8 cellular contexts compared by ENCODE assay signal in the genomic region with DNA sequence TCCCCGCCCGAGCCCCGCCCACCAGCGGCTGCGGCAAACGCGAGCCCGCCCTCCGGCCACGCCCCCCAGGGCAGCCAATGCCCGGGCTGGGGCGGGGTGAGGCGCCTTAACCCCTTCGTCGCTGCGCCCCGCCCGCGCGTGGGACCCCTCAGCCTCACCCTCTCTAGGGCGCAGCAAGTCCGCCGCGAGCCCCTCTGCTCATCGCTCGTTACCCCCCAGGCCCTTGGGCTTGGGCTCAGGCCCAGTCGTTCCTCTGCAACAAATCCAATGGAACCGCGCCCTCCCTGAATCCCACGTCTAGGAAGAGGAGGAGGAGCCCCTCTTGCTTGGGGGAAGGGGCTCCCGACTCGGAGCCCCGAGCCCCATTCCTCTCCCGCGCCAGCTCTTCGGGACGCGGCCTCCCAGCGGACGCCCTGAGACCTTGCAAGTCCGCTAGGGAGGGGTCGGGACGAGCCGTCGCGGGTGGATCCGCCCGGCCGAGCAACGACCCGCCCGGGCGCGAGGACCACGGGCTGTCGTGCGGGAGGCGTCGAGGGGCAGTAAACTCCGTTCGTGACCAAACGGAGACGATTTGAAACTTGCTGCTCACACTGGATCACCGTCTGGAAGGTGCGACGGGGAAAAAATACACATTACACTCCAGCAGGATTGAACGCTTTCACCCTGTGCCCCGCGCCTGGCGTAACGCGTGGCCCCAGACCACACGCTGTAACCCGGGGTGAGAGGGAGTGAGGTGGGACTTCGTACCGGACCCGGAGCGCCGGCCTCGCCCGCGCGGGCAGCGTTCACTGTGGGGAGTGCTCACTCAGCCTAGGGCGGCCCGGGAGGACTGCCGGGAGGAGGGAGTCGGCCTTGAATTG. TPM values are rescaled to one million over a fixed set of nuclear protein-coding genes. Genes with fewer than 3 reads are reported as not detected.
DNase-seq lines count a peak whose midpoint lies in the region; ATAC-seq, FAIRE-seq and TF ChIP-seq lines count a peak whose summit lies in the region.

No MANE protein-coding gene starts in this region.

- H3K27me3 Mint-ChIP-seq in activated CD4-positive, alpha-beta T cell treated with anti-CD3 and anti-CD28 coated beads for 36 hours, result peaks cover 20% of the 10 kb centered on the region

- CTCF ChIA-PET in A549 (lab: Yijun Ruan, JAX), result no interaction called here
- CTCF ChIA-PET in activated CD4-positive, alpha-beta T cell treated with anti-CD3 and anti-CD28 coated beads for 36 hours (lab: Charles Lee), result no interaction called here

- peaks cover 10% of the 10 kb centered on the region for H3K4me1 Mint-ChIP-seq in activated CD4-positive, alpha-beta T cell treated with anti-CD3 and anti-CD28 coated beads for 36 hours

- H3K36me3 Mint-ChIP-seq in activated CD4-positive, alpha-beta T cell treated with anti-CD3 and anti-CD28 coated beads for 36 hours (ENCODE audit: low read depth), result no peaks in the 10 kb centered on the region

- ATAC-seq in A549 (peak; percentile 84 to 91), GM18519 (IDR thresholded peaks at IDR 0.05; ENCODE audit: low FRiP score, unreplicated experiment) (peak; percentile 62), HG03103 (IDR thresholded peaks at IDR 0.05; ENCODE audit: low read depth, unreplicated experiment) (peak; percentile 82)
- peak; percentile 93 for ATAC-seq in activated CD4-positive, alpha-beta T cell treated with anti-CD3 and anti-CD28 coated beads for 36 hours

- H3K27ac ChIP-seq in A549, result peak overlapping the region; percentile 86 to 91

- peaks cover 15% of the 10 kb centered on the region for H3K4me1 ChIP-seq in A549

- peak overlapping the region; percentile 85 for H3K4me2 ChIP-seq in A549

- WGBS in A549 (ENCODE audit: missing lambda C conversion rate), result 8% methylated on average over 74 of the region's 88 CpGs

- POLR2A ChIA-PET in A549 (lab: Yijun Ruan, JAX), result interaction anchor here (1.0 kb wide), 1 partner anchor 14 kb away, joined by 3 read pairs; the partner anchor contains the start of genes FASTKD5 and UBOX5
- POLR2A ChIA-PET in activated CD4-positive, alpha-beta T cell treated with anti-CD3 and anti-CD28 coated beads for 36 hours (lab: Charles Lee), result no interaction called here

- H3K9me3 Mint-ChIP-seq in activated CD4-positive, alpha-beta T cell treated with anti-CD3 and anti-CD28 coated beads for 36 hours (ENCODE audit: low read depth), result no peaks in the 10 kb centered on the region

- H3K9me3 ChIP-seq in A549, result no peaks in the 10 kb centered on the region

- TF ChIP-seq RAD21 in A549 (conservative IDR thresholded peaks at IDR 0.05 in 1 of 2, IDR thresholded peaks at IDR 0.05 in 1 of 2), result no peak

- peak overlapping the region; percentile 77 for H3K4me3 Mint-ChIP-seq in activated CD4-positive, alpha-beta T cell treated with anti-CD3 and anti-CD28 coated beads for 36 hours

- no peak for TF ChIP-seq EP300 in A549 (IDR thresholded peaks at IDR 0.05)

- TF ChIP-seq POLR2A in A549 (IDR thresholded peaks at IDR 0.05; ENCODE audit: low read length), result peak; percentile 20; the same call in 1 of the 2 replicates

- TF ChIP-seq CTCF in A549 (IDR thresholded peaks at IDR 0.05), result no peak
- peak; percentile 11 for TF ChIP-seq CTCF in choroid plexus epithelial cell (conservative IDR thresholded peaks at IDR 0.05; ENCODE audit: low read depth, low read length)

- peak; percentile 78 to 92 for DNase-seq in A549 (ENCODE audit: low read depth in 1 of 2, low spot score in 1 of 2)
- DNase-seq in NCI-H345 (lab: John Stamatoyannopoulos, UW), result peak; percentile 96
- DNase-seq in activated CD4-positive, alpha-beta T cell treated with anti-CD3 and anti-CD28 coated beads for 36 hours, result peak; percentile 94
- peak; percentile 79 for DNase-seq in choroid plexus epithelial cell (ENCODE audit: low read depth)
- peak; percentile 85 for DNase-seq in kidney tubule cell (ENCODE audit: low spot score)
- DNase-seq in stimulated activated CD4-positive, alpha-beta T cell treated with anti-CD3 and anti-CD28 coated beads, Interleukin-1b, Interleukin-23, amount 100 ng/mL, for 1 hour (ENCODE audit: low read depth in 2 of 2), result peak; percentile 82 to 90

- peak overlapping the region; percentile 55 for H3K27ac Mint-ChIP-seq in activated CD4-positive, alpha-beta T cell treated with anti-CD3 and anti-CD28 coated beads for 36 hours

- peak overlapping the region; percentile 91 for H3K4me3 ChIP-seq in A549
- H3K4me3 ChIP-seq in choroid plexus epithelial cell (ENCODE audit: low read depth, low read length), result peak overlapping the region; percentile 82

- intact Hi-C loops in activated CD4-positive, alpha-beta T cell treated with anti-CD3 and anti-CD28 coated beads for 36 hours (cut with DNase I, micrococcal nuclease), result loop anchor here (1.0 to 2.0 kb wide), 7 partner anchors 15 to 522 kb away; partner anchors contain the start of genes DDRGK1 (in 1 of the 2), FASTKD5 (in 1 of the 2), ITPA (in 1 of the 2) and NOP56 (in 1 of the 2)

- no peak for FAIRE-seq in A549 (lab: Jason Lieb, UNC)

TF ChIP-seq in A549, 52 proteins besides CTCF, POLR2A, EP300 and RAD21 (continues in another document):
- TF ChIP-seq, protein P1, sequence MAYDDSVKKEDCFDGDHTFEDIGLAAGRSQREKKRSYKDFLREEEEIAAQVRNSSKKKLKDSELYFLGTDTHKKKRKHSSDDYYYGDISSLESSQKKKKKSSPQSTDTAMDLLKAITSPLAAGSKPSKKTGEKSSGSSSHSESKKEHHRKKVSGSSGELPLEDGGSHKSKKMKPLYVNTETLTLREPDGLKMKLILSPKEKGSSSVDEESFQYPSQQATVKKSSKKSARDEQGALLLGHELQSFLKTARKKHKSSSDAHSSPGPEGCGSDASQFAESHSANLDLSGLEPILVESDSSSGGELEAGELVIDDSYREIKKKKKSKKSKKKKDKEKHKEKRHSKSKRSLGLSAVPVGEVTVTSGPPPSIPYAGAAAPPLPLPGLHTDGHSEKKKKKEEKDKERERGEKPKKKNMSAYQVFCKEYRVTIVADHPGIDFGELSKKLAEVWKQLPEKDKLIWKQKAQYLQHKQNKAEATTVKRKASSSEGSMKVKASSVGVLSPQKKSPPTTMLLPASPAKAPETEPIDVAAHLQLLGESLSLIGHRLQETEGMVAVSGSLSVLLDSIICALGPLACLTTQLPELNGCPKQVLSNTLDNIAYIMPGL (CRISPR knock-in tag; IDR thresholded peaks at IDR 0.05; ENCODE audit: borderline replicate concordance), result 0 out of 2 replicates have a peak, but pooled peaks have one; percentile 55
- peak; percentile 89; the same call in 1 of the 2 replicates for TF ChIP-seq CHD4 (IDR thresholded peaks at IDR 0.05; ENCODE audit: borderline replicate concordance)
- TF ChIP-seq, protein P2, sequence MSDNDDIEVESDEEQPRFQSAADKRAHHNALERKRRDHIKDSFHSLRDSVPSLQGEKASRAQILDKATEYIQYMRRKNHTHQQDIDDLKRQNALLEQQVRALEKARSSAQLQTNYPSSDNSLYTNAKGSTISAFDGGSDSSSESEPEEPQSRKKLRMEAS (IDR thresholded peaks at IDR 0.05), result peak; percentile 83
- TF ChIP-seq HDAC2 (IDR thresholded peaks at IDR 0.05), result peak; percentile 52; the same call in 1 of the 2 replicates
- TF ChIP-seq HOXB5 (CRISPR knock-in tag; IDR thresholded peaks at IDR 0.05), result no peak
- no peak for TF ChIP-seq EHF (CRISPR knock-in tag; IDR thresholded peaks at IDR 0.05)
- TF ChIP-seq HOXA7 (CRISPR knock-in tag; IDR thresholded peaks at IDR 0.05), result 0 out of 2 replicates have a peak, but pooled peaks have one; percentile 37
- peak; percentile 9 to 39; a peak in 2 of 5 replicates for TF ChIP-seq JUN (IDR thresholded peaks at IDR 0.05)
- TF ChIP-seq RNF2 (IDR thresholded peaks at IDR 0.05; ENCODE audit: borderline replicate concordance, low read depth), result peak; percentile 58; the same call in 1 of the 2 replicates
- no peak for TF ChIP-seq EHMT2 (IDR thresholded peaks at IDR 0.05; ENCODE audit: low read depth)

RNA-seq across cellular contexts. Expression of gene LZTS3, which starts 0.5 kb away (rescaled TPM):
- polyA plus RNA-seq in A549 (2011; rRNA removed) (3.8 and 5.3 TPM in 2 replicates), A549 (2017; fragmentation: RNase III; extraction: RNeasy Plus Mini Kit Qiagen cat#74134 plus additional on column Dnase treatment) (2.8 to 4.2 TPM (median 3.8 TPM) in 3 replicates)
- polyA plus RNA-seq in A549 (2012; cell fraction: cytosol; rRNA removed), result 4.1 and 5.5 TPM in 2 replicates
- 11.4 and 13.2 TPM in 2 replicates for polyA plus RNA-seq in A549 (2012; cell fraction: nucleus; rRNA removed)
- 5.5 and 5.6 TPM in 2 replicates for polyA minus RNA-seq in A549 (2011; rRNA and poly(A)+ RNA removed)
- under 1 TPM; 0.87 to 0.88 TPM for total RNA-seq in activated CD4-positive, alpha-beta T cell treated with anti-CD3 and anti-CD28 coated beads for 36 hours

RNA-seq across cellular contexts. Expression of gene FASTKD5, which starts 14.1 kb away (rescaled TPM):
- polyA plus RNA-seq in A549 (2011; rRNA removed) (39.5 and 43.4 TPM in 2 replicates), A549 (2017; fragmentation: RNase III; extraction: RNeasy Plus Mini Kit Qiagen cat#74134 plus additional on column Dnase treatment) (33.0 to 36.4 TPM (median 33.9 TPM) in 3 replicates)
- polyA plus RNA-seq in A549 (2012; cell fraction: cytosol; rRNA removed), result 17.3 and 21.1 TPM in 2 replicates
- 15.5 and 24.5 TPM in 2 replicates for polyA plus RNA-seq in A549 (2012; cell fraction: nucleus; rRNA removed)
- 30.7 and 32.9 TPM in 2 replicates for polyA minus RNA-seq in A549 (2011; rRNA and poly(A)+ RNA removed)
- 10 to 100 TPM; 22.6 TPM for total RNA-seq in activated CD4-positive, alpha-beta T cell treated with anti-CD3 and anti-CD28 coated beads for 36 hours

RNA-seq across cellular contexts. Expression of gene UBOX5, which starts 14.1 kb away (rescaled TPM):
- polyA plus RNA-seq in A549 (2011; rRNA removed) (3.4 and 4.3 TPM in 2 replicates), A549 (2017; fragmentation: RNase III; extraction: RNeasy Plus Mini Kit Qiagen cat#74134 plus additional on column Dnase treatment) (4.0 to 5.3 TPM (median 4.2 TPM) in 3 replicates)
- 2.3 and 3.1 TPM in 2 replicates for polyA plus RNA-seq in A549 (2012; cell fraction: cytosol; rRNA removed)
- polyA plus RNA-seq in A549 (2012; cell fraction: nucleus; rRNA removed), result 4.7 and 4.8 TPM in 2 replicates
- polyA minus RNA-seq in A549 (2011; rRNA and poly(A)+ RNA removed), result 6.7 and 6.9 TPM in 2 replicates
- 1 to 10 TPM; 4.9 to 5.5 TPM for total RNA-seq in activated CD4-positive, alpha-beta T cell treated with anti-CD3 and anti-CD28 coated beads for 36 hours

RNA-seq across cellular contexts. Expression of gene DDRGK1, which starts 30.7 kb away (rescaled TPM):
- 54.2 and 87.4 TPM in 2 replicates for polyA plus RNA-seq in A549 (2011; rRNA removed)
- polyA plus RNA-seq in A549 (2012; cell fraction: cytosol; rRNA removed), result 69.7 and 89.1 TPM in 2 replicates
- polyA plus RNA-seq in A549 (2012; cell fraction: nucleus; rRNA removed), result 63.4 and 63.6 TPM in 2 replicates
- polyA plus RNA-seq in A549 (2017; fragmentation: RNase III; extraction: RNeasy Plus Mini Kit Qiagen cat#74134 plus additional on column Dnase treatment), result 104 to 123 TPM (median 120 TPM) in 3 replicates
- 26.4 and 30.7 TPM in 2 replicates for polyA minus RNA-seq in A549 (2011; rRNA and poly(A)+ RNA removed)
- total RNA-seq in activated CD4-positive, alpha-beta T cell treated with anti-CD3 and anti-CD28 coated beads for 36 hours, result 10 to 100 TPM; 49.3 to 52.2 TPM

RNA-seq across cellular contexts. Expression of gene ITPA, which starts 35.5 kb away (rescaled TPM):
- polyA plus RNA-seq in A549 (2011; rRNA removed), result 54.0 and 55.9 TPM in 2 replicates
- polyA plus RNA-seq in A549 (2012; cell fraction: cytosol; rRNA removed), result 89.4 and 109 TPM in 2 replicates
- polyA plus RNA-seq in A549 (2012; cell fraction: nucleus; rRNA removed), result 138 and 142 TPM in 2 replicates
- polyA plus RNA-seq in A549 (2017; fragmentation: RNase III; extraction: RNeasy Plus Mini Kit Qiagen cat#74134 plus additional on column Dnase treatment), result 102 to 106 TPM (median 103 TPM) in 3 replicates
- polyA minus RNA-seq in A549 (2011; rRNA and poly(A)+ RNA removed), result 17.0 and 24.3 TPM in 2 replicates
- total RNA-seq in activated CD4-positive, alpha-beta T cell treated with anti-CD3 and anti-CD28 coated beads for 36 hours, result 10 to 100 TPM; 32.7 to 67.5 TPM

Comparison
In these comparisons a context has a peak if more than half of its experiments do, and no peak if none do; other contexts are left out.
1. Peak in every context shown above with its lines: DNase-seq, ATAC-seq, H3K4me3 ChIP-seq and H3K27ac ChIP-seq.